Comparison of ENCODE assay signal across 8 cellular contexts in the genomic region with DNA sequence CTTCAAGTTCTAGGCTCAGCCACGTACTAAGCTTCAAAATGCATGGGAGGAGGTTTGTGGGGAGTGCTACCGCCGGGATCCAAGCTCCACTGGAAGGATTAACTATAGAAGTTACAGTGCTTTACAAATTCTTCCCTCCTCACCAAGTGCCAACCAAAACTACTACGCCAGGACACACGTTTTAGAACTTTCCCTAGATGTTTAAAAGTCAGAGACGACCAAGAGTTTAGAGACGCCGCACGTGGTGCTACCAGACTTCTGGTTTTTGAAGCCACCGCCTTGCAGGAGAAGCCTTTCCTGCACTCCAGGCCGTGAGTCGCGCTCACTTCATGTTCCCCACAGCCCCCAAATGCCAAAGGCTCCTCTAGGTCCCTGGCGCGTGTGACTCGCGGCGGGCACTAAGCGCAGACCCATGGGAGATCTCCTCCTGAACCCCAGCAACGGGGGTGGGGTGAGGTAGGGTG. TPM values are rescaled to one million over a fixed set of nuclear protein-coding genes. Genes with fewer than 3 reads are reported as not detected.
DNase-seq lines count a peak whose midpoint lies in the region; ATAC-seq and TF ChIP-seq lines count a peak whose summit lies in the region.

No MANE protein-coding gene starts in this region.

- intact Hi-C loops in CD4-positive, alpha-beta memory T cell (cut with micrococcal nuclease): loop anchor here (1.0 to 10.0 kb wide), 4 partner anchors 22 to 387 kb away; a partner anchor contains a TSS
- intact Hi-C loops in right lobe of liver (cut with DNase I): no loop called here
- intact Hi-C loops in tibial artery (cut with DNase I; ENCODE audit: low total_unique reads): no loop called here

- CTCF ChIA-PET in CD4-positive, alpha-beta memory T cell (lab: Charles Lee; ENCODE audit: partially characterized antibody): interaction anchor here (3.7 to 4.8 kb wide), 2 partner anchors 10 to 22 kb away, joined by 39 to 44 read pairs; a partner anchor contains a TSS
- CTCF ChIA-PET in HEK293 (lab: Yijun Ruan, JAX): interaction anchor here (0.6 to 4.8 kb wide), 5 partner anchors 9 to 785 kb away, joined by 3 to 39 read pairs (median 3); no protein-coding TSS in a partner anchor

- peaks cover 21 to 51% (median 33%) of the 10 kb centered on the region in 4 donors for H3K4me1 Mint-ChIP-seq in CD4-positive, alpha-beta memory T cell

- TF ChIP-seq CTCF in HEK293 (tag by site-specific recombination; IDR thresholded peaks at IDR 0.05): no peak
- TF ChIP-seq CTCF in right lobe of liver (IDR thresholded peaks at IDR 0.05): no peak
- TF ChIP-seq CTCF in tibial artery (IDR thresholded peaks at IDR 0.05): no peak

- H3K4me3 ChIP-seq in CD4-positive, alpha-beta memory T cell (ENCODE audit: low read length in 2 of 2): peak overlapping the region; percentile 75 to 96
- H3K4me3 ChIP-seq in HEK293 (ENCODE audit: low read depth, low read length): peak overlapping the region; percentile 87
- H3K4me3 ChIP-seq in right lobe of liver: peak overlapping the region; percentile 74 to 78 (median 75)
- peak overlapping the region; percentile 89 to 94 for H3K4me3 ChIP-seq in tibial artery

- WGBS in right lobe of liver (ENCODE audit: insufficient coverage, low coverage, low lambda C conversion rate, missing lambda C conversion rate): 2% methylated on average over 18 of the region's 20 CpGs

- H3K27me3 ChIP-seq in CD4-positive, alpha-beta memory T cell (ENCODE audit: insufficient read depth, low read length): no peaks in the 10 kb centered on the region
- H3K27me3 ChIP-seq in right lobe of liver (no peaks in the 10 kb centered on the region), tibial artery (no peaks in the 10 kb centered on the region)

- in situ Hi-C loops in SK-MEL-5 (cut with HindIII; ENCODE audit: low pct_unique_long_range_greater_than_20kb, low sequenced_read_pairs): no loop called here

- H3K36me3 Mint-ChIP-seq in CD4-positive, alpha-beta memory T cell: peaks cover 0 to 17% of the 10 kb centered on the region in 2 donors

- no peaks in the 10 kb centered on the region for H3K36me3 ChIP-seq in CD4-positive, alpha-beta memory T cell (ENCODE audit: insufficient read depth, low read length)
- H3K36me3 ChIP-seq in HEK293 (ENCODE audit: control insufficient read depth in 2 of 2, insufficient read depth in 1 of 2, low read length in 2 of 2) (peaks cover 3 to 10% of the 10 kb centered on the region in 2 experiments; a peak in 2 of 3 replicates), right lobe of liver (no peaks in the 10 kb centered on the region), tibial artery (no peaks in the 10 kb centered on the region)

- H3K4me3 Mint-ChIP-seq in CD4-positive, alpha-beta memory T cell: peak overlapping the region; percentile 94 to 99 (median 97)

- no peaks in the 10 kb centered on the region for H3K27me3 Mint-ChIP-seq in CD4-positive, alpha-beta memory T cell

- DNase-seq in CD4-positive, alpha-beta memory T cell: no peak
- DNase-seq in SK-MEL-5 (ENCODE audit: low read depth, low spot score) (peak; percentile 25), dermis blood vessel endothelial cell (peak; percentile 49), right lobe of liver (peak in 1 of 3 donors; percentile 63), tibial artery (peak in 1 of 2 donors; percentile 30)

- no peaks in the 10 kb centered on the region for H3K9me3 ChIP-seq in CD4-positive, alpha-beta memory T cell (ENCODE audit: control insufficient read depth in 1 of 2, low read length in 2 of 2)
- H3K9me3 ChIP-seq in HEK293 (ENCODE audit: control insufficient read depth, insufficient read depth, low read depth, low read length): no peaks in the 10 kb centered on the region
- H3K9me3 ChIP-seq in right lobe of liver: no peaks in the 10 kb centered on the region
- H3K9me3 ChIP-seq in tibial artery: no peaks in the 10 kb centered on the region

- POLR2A ChIA-PET in CD4-positive, alpha-beta memory T cell (lab: Charles Lee; ENCODE audit: partially characterized antibody): interaction anchor here (0.6 to 4.0 kb wide), 24 partner anchors 8 to 756 kb away, joined by 3 to 73 read pairs (median 8); a partner anchor contains a TSS
- POLR2A ChIA-PET in HEK293 (lab: Yijun Ruan, JAX): interaction anchor here (0.6 to 2.9 kb wide), 11 partner anchors 9 to 403 kb away, joined by 3 to 24 read pairs (median 7); a partner anchor contains a TSS

- H3K9me3 Mint-ChIP-seq in CD4-positive, alpha-beta memory T cell: no peaks in the 10 kb centered on the region

- peaks cover 43% of the 10 kb centered on the region for H3K4me1 ChIP-seq in CD4-positive, alpha-beta memory T cell (ENCODE audit: insufficient read depth, low read length)
- no peaks in the 10 kb centered on the region for H3K4me1 ChIP-seq in HEK293 (ENCODE audit: control insufficient read depth, insufficient read depth, low read length)
- peaks cover 0 to 12% (median 4%) of the 10 kb centered on the region in 4 donors for H3K4me1 ChIP-seq in right lobe of liver
- H3K4me1 ChIP-seq in tibial artery: peaks cover 0 to 27% (median 11%) of the 10 kb centered on the region in 4 donors

- peak overlapping the region; percentile 95 to 99 (median 98) for H3K27ac Mint-ChIP-seq in CD4-positive, alpha-beta memory T cell

- H3K27ac ChIP-seq in CD4-positive, alpha-beta memory T cell (ENCODE audit: low read depth, low read length): peak overlapping the region; percentile 95
- peak overlapping the region; percentile 92 for H3K27ac ChIP-seq in HEK293 (ENCODE audit: extremely low read depth, low read depth, low read length)
- H3K27ac ChIP-seq in right lobe of liver: peak overlapping the region; percentile 81 to 93 (median 89)
- peak overlapping the region; percentile 91 to 96 for H3K27ac ChIP-seq in tibial artery

- TF ChIP-seq POLR2A in right lobe of liver (IDR thresholded peaks at IDR 0.05): no peak

- peak; percentile 21 to 40 (median 32) for ATAC-seq in right lobe of liver
- no peak for ATAC-seq in HG02938 (IDR thresholded peaks at IDR 0.05; ENCODE audit: unreplicated experiment)
- ATAC-seq in HG03280 (IDR thresholded peaks at IDR 0.05; ENCODE audit: unreplicated experiment): no peak

TF ChIP-seq in HEK293, 187 proteins besides CTCF, POLR2A, EP300 and RAD21:
- TF ChIP-seq ZNF76 (tag by site-specific recombination; IDR thresholded peaks at IDR 0.05; ENCODE audit: borderline replicate concordance, low read depth) (peak; percentile 37; the same call in 1 of the 2 replicates), ZNF48 (tag by site-specific recombination; IDR thresholded peaks at IDR 0.05) (no peak), ZNF394 (tag by site-specific recombination; IDR thresholded peaks at IDR 0.05; ENCODE audit: borderline replicate concordance) (peak; percentile 29; the same call in 1 of the 2 replicates), TCF7L2 (IDR thresholded peaks at IDR 0.05; ENCODE audit: borderline replicate concordance, low read depth, low read length) (no peak), OSR2 (tag by site-specific recombination; IDR thresholded peaks at IDR 0.05) (peak; percentile 37), ZNF214 (tag by site-specific recombination; IDR thresholded peaks at IDR 0.05; ENCODE audit: borderline replicate concordance) (no peak), ZNF366 (tag by site-specific recombination; conservative IDR thresholded peaks at IDR 0.05) (no peak), ZNF433 (tag by site-specific recombination; IDR thresholded peaks at IDR 0.05; ENCODE audit: low read depth) (no peak)
- TF ChIP-seq, protein P1, sequence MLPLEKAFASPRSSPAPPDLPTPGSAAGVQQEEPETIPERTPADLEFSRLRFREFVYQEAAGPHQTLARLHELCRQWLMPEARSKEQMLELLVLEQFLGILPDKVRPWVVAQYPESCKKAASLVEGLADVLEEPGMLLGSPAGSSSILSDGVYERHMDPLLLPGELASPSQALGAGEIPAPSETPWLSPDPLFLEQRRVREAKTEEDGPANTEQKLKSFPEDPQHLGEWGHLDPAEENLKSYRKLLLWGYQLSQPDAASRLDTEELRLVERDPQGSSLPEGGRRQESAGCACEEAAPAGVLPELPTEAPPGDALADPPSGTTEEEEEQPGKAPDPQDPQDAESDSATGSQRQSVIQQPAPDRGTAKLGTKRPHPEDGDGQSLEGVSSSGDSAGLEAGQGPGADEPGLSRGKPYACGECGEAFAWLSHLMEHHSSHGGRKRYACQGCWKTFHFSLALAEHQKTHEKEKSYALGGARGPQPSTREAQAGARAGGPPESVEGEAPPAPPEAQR (tag by site-specific recombination; IDR thresholded peaks at IDR 0.05): no peak

RNA-seq across cellular contexts. Expression of a gene that starts 0.7 kb away (rescaled TPM):
- 100 to 1,000 TPM; 123 to 129 TPM for total RNA-seq in CD4-positive, alpha-beta memory T cell
- 100 to 1,000 TPM; 290 to 298 TPM for polyA plus RNA-seq in CD4-positive, alpha-beta memory T cell
- 254 and 274 TPM in 2 replicates for total RNA-seq in SK-MEL-5 (2014; rRNA removed; shearing (Covaris generic))
- 205 and 248 TPM in 2 replicates for polyA plus RNA-seq in SK-MEL-5 (2015; cell fraction: cytosol; rRNA removed)
- 33.7 and 56.2 TPM in 2 replicates for polyA plus RNA-seq in SK-MEL-5 (2015; cell fraction: nucleus; rRNA removed)
- total RNA-seq in dermis blood vessel endothelial cell (74.9 and 77.6 TPM in 2 replicates), right lobe of liver (10 to 100 TPM; 43.1 to 65.4 (median 50.1) TPM)

RNA-seq across cellular contexts. Expression of a gene that starts 11.4 kb away (rescaled TPM):
- total RNA-seq in CD4-positive, alpha-beta memory T cell: 10 to 100 TPM; 79.2 to 79.6 TPM
- 100 to 1,000 TPM; 156 to 286 TPM for polyA plus RNA-seq in CD4-positive, alpha-beta memory T cell
- total RNA-seq in SK-MEL-5 (2014; rRNA removed; shearing (Covaris generic)): 0.13 TPM in 1 of 2 replicates, not detected in the other
- 0.06 and 1.7 TPM in 2 replicates for polyA plus RNA-seq in SK-MEL-5 (2015; cell fraction: cytosol; rRNA removed)
- polyA plus RNA-seq in SK-MEL-5 (2015; cell fraction: nucleus; rRNA removed): 1.2 and 1.6 TPM in 2 replicates
- total RNA-seq in dermis blood vessel endothelial cell (0.51 and 2.0 TPM in 2 replicates), right lobe of liver (1 to 10 TPM in 1 of 6 experiments, under 1 TPM in 5; 0.37 to 1.0 (median 0.60) TPM)

Comparison
In these comparisons a context has a peak if more than half of its experiments do, and no peak if none do; other contexts are left out.
1. DNase-seq: peak in SK-MEL-5 (single experiment) and dermis blood vessel endothelial cell (single experiment); none in CD4-positive, alpha-beta memory T cell (0 of 5).
2. ATAC-seq: peak in right lobe of liver (4 of 4); none in HG02938 (single experiment) and HG03280 (single experiment).
3. RNA of a gene that starts 11.4 kb away (total RNA-seq): 79.2 to 79.6 TPM in CD4-positive, alpha-beta memory T cell; 0.37 to 1.0 TPM in right lobe of liver, 0.51 to 2.0 TPM in dermis blood vessel endothelial cell and 0.13 TPM in SK-MEL-5; every median in the first group is over 10 times any median in the second.
4. Peak in every context shown above with its lines, with median percentiles within 50 percentile points of each other: H3K27ac ChIP-seq and H3K4me3 ChIP-seq.